Comparison of ENCODE assay signal across 29 cellular contexts in genomic region chr1:37879865-37880264, GRCh38.
"Had no signal": no experiment of that assay in that cellular context is flagged by ENCODE, and none has a peak within 500 bp of the region (broad histone marks: within the 10 kb centered on the region; RNA-seq: fewer than 3 reads in every experiment).

No MANE protein-coding gene starts in this region.

- H3K4me3 ChIP-seq: ascending aorta, breast epithelium, cardiac muscle cell, colonic mucosa had no signal

- H3K9me3 ChIP-seq: ascending aorta, breast epithelium, colonic mucosa had no signal

- H3K27ac ChIP-seq: ascending aorta, breast epithelium, cardiac muscle cell, colonic mucosa, epithelial cell of prostate, WERI-Rb-1 had no signal

- H3K27me3 ChIP-seq: ascending aorta, breast epithelium, cardiac muscle cell, colonic mucosa had no signal

- DNase-seq: activated B cell treated with CpG ODN at 0.5 μM for 24 hours; activated CD4-positive, alpha-beta T cell treated with anti-CD3 and anti-CD28 coated beads for 48 hours; activated CD4-positive, alpha-beta T cell treated with anti-CD3 and anti-CD28 coated beads, Interleukin-2, amount 50 U/mL, for 1 hour; activated CD4-positive, alpha-beta T cell treated with anti-CD3 and anti-CD28 coated beads, Interleukin-2, amount 50 U/mL, for 48 hours; activated CD8-positive, alpha-beta memory T cell treated with anti-CD3 and anti-CD28 coated beads for 24 hours; activated CD8-positive, alpha-beta T cell treated with anti-CD3 and anti-CD28 coated beads for 36 hours; activated gamma-delta T cell; activated naive CD4-positive, alpha-beta T cell; activated naive CD4-positive, alpha-beta T cell treated with anti-CD3 and anti-CD28 coated beads, Interleukin-2, amount 10 ng/mL, durations not matched to agents 7 days and 5 days; activated naive CD8-positive, alpha-beta T cell treated with anti-CD3 and anti-CD28 coated beads, Interleukin-2, amount 10 ng/mL, durations not matched to agents 7 days and 5 days; activated T-cell treated with anti-CD3 and anti-CD28 coated beads, Interleukin-2, amount 50 U/mL, for 48 hours; central memory CD4-positive, alpha-beta T cell; cerebellar nuclear complex; colonic mucosa; effector CD8-positive, alpha-beta T cell; foreskin fibroblast; T-helper 1 cell; T-helper 17 cell; T1000; WERI-Rb-1 had no signal

- H3K36me3 ChIP-seq: breast epithelium had no signal

- FAIRE-seq: endometrium, endothelial cell of umbilical vein, frontal cortex had no signal

- ATAC-seq: activated CD4-positive, CD25-positive, alpha-beta regulatory T cell treated with anti-CD3 and anti-CD28 coated beads, Interleukin-2, amount 50 U/mL, for 24 hours; activated CD8-positive, alpha-beta T cell treated with anti-CD3 and anti-CD28 coated beads for 36 hours; activated naive CD4-positive, alpha-beta T cell treated with anti-CD3 and anti-CD28 coated beads, Interleukin-2, amount 50 U/mL, for 72 hours; T-helper 17 cell had no signal

- H3K4me1 ChIP-seq: ascending aorta, breast epithelium, colonic mucosa had no signal
